In genomic region chr3:64238971-64239667, GRCh38 we compare ENCODE assay signal across 9 cellular contexts. TPM values are rescaled to one million over a fixed set of nuclear protein-coding genes. Genes with fewer than 3 reads are reported as not detected.
DNase-seq lines count a peak whose midpoint lies in the region; ATAC-seq, FAIRE-seq and TF ChIP-seq lines count a peak whose summit lies in the region.
"Had no signal": no experiment of that assay in that cellular context is flagged by ENCODE, and none has a peak within 500 bp of the region (broad histone marks: within the 10 kb centered on the region; RNA-seq: fewer than 3 reads in every experiment).

No MANE protein-coding gene starts in this region.

- no peak for FAIRE-seq in bronchial epithelial cell (lab: Jason Lieb, UNC)

- TF ChIP-seq POLR2A in transverse colon (IDR thresholded peaks at IDR 0.05), result no peak

- TF ChIP-seq CTCF in bronchial epithelial cell (IDR thresholded peaks at IDR 0.05; ENCODE audit: insufficient read depth, low read length, severe bottlenecking), result no peak
- no peak for TF ChIP-seq CTCF in transverse colon (IDR thresholded peaks at IDR 0.05)

- TF ChIP-seq EP300 in Ishikawa (IDR thresholded peaks at IDR 0.05; ENCODE audit: borderline replicate concordance) (peak; percentile 87), transverse colon (IDR thresholded peaks at IDR 0.05; ENCODE audit: low read depth) (no peak)

- DNase-seq in bronchial epithelial cell (ENCODE audit: low read depth), result peak; percentile 79
- DNase-seq in left colon, result peak; percentile 42 to 73
- peak; percentile 63 for DNase-seq in transverse colon
- no peak for DNase-seq in pons (ENCODE audit: low spot score)
- no peak for DNase-seq in OCI-M1 (lab: John Stamatoyannopoulos, UW)
- DNase-seq in activated CD8-positive, alpha-beta T cell treated with anti-CD3 and anti-CD28 coated beads, Interleukin-2, amount 10 ng/mL, durations not matched to agents 7 days and 5 days, result no peak
- no peak for DNase-seq in T-helper 2 cell
- DNase-seq: activated gamma-delta T cell treated with Interleukin-2 at 50 U/mL for 16 hours had no signal

- H3K4me3 ChIP-seq in bronchial epithelial cell (ENCODE audit: low read depth, low read length) (no peak overlapping the region), transverse colon (no peak overlapping the region)

- H3K27me3 ChIP-seq in bronchial epithelial cell (ENCODE audit: control insufficient read depth, insufficient read depth, low read length), result no peaks in the 10 kb centered on the region
- no peaks in the 10 kb centered on the region for H3K27me3 ChIP-seq in transverse colon

- no peak overlapping the region for H3K4me3 Mint-ChIP-seq in activated CD8-positive, alpha-beta T cell treated with anti-CD3 and anti-CD28 coated beads, Interleukin-2, amount 10 ng/mL, durations not matched to agents 7 days and 5 days

- CTCF ChIA-PET in activated CD8-positive, alpha-beta T cell treated with anti-CD3 and anti-CD28 coated beads, Interleukin-2, amount 10 ng/mL, durations not matched to agents 7 days and 5 days (lab: Charles Lee), result no interaction called here

- no peak for ATAC-seq in left colon
- ATAC-seq in activated CD8-positive, alpha-beta T cell treated with anti-CD3 and anti-CD28 coated beads, Interleukin-2, amount 10 ng/mL, durations not matched to agents 7 days and 5 days, result no peak

- in situ Hi-C loops in transverse colon (cut with MboI; ENCODE audit: low pct_ligation_motif_present in 1 of 4, low pct_unique_long_range_greater_than_20kb in 1 of 4, low sequenced_read_pairs in 3 of 4), result no loop called here

- H3K4me1 Mint-ChIP-seq in activated CD8-positive, alpha-beta T cell treated with anti-CD3 and anti-CD28 coated beads, Interleukin-2, amount 10 ng/mL, durations not matched to agents 7 days and 5 days (ENCODE audit: low read depth), result no peaks in the 10 kb centered on the region

- peaks cover 0 to 5% of the 10 kb centered on the region in 2 donors for H3K9me3 ChIP-seq in transverse colon

- POLR2A ChIA-PET in activated CD8-positive, alpha-beta T cell treated with anti-CD3 and anti-CD28 coated beads, Interleukin-2, amount 10 ng/mL, durations not matched to agents 7 days and 5 days (lab: Charles Lee), result no interaction called here

- H3K27me3 Mint-ChIP-seq in activated CD8-positive, alpha-beta T cell treated with anti-CD3 and anti-CD28 coated beads, Interleukin-2, amount 10 ng/mL, durations not matched to agents 7 days and 5 days (ENCODE audit: low read depth), result no peaks in the 10 kb centered on the region

- intact Hi-C loops in left colon (cut with DNase I, micrococcal nuclease) (no loop called here), transverse colon (cut with DNase I; ENCODE audit: low total_unique reads) (no loop called here)

- peaks cover 0 to 19% (median 4%) of the 10 kb centered on the region in 4 donors for H3K4me1 ChIP-seq in transverse colon

- H3K27ac Mint-ChIP-seq in activated CD8-positive, alpha-beta T cell treated with anti-CD3 and anti-CD28 coated beads, Interleukin-2, amount 10 ng/mL, durations not matched to agents 7 days and 5 days, result no peak overlapping the region

- whole genome bisulfite sequencing in transverse colon (ENCODE audit: low coverage in 1 of 2), 2 donors, result 36 to 63% methylated on average over 3 to 10 of the region's 12 CpGs

- H3K36me3 ChIP-seq in bronchial epithelial cell (ENCODE audit: control insufficient read depth, insufficient read depth, low read length) (no peaks in the 10 kb centered on the region), transverse colon (no peaks in the 10 kb centered on the region)

- no peak; the same call in 1 of the 2 replicates for TF ChIP-seq RAD21 in Ishikawa (IDR thresholded peaks at IDR 0.05; ENCODE audit: low read depth)

- H3K36me3 Mint-ChIP-seq in activated CD8-positive, alpha-beta T cell treated with anti-CD3 and anti-CD28 coated beads, Interleukin-2, amount 10 ng/mL, durations not matched to agents 7 days and 5 days (ENCODE audit: low read depth), result no peaks in the 10 kb centered on the region

- H3K9me3 Mint-ChIP-seq in activated CD8-positive, alpha-beta T cell treated with anti-CD3 and anti-CD28 coated beads, Interleukin-2, amount 10 ng/mL, durations not matched to agents 7 days and 5 days (ENCODE audit: insufficient read depth), result no peaks in the 10 kb centered on the region

- peak overlapping the region; percentile 61 to 84 (median 74) for H3K27ac ChIP-seq in transverse colon

TF ChIP-seq in Ishikawa, 13 proteins besides CTCF, POLR2A, EP300 and RAD21:
- TF ChIP-seq TAF1 (IDR thresholded peaks at IDR 0.05; ENCODE audit: low read depth) (no peak), FOXM1 (IDR thresholded peaks at IDR 0.05; ENCODE audit: borderline replicate concordance, low read depth) (peak; percentile 72; the same call in 1 of the 2 replicates), YY1 (IDR thresholded peaks at IDR 0.05; ENCODE audit: low read depth) (no peak), TCF12 (IDR thresholded peaks at IDR 0.05; ENCODE audit: low read depth) (peak; percentile 79), CREB1 (IDR thresholded peaks at IDR 0.05; ENCODE audit: low read depth) (no peak), ZBTB7A (IDR thresholded peaks at IDR 0.05; ENCODE audit: low read depth) (peak; percentile 89), NFIC (IDR thresholded peaks at IDR 0.05) (peak; percentile 63), MAX (IDR thresholded peaks at IDR 0.05) (peak; percentile 71), CEBPB (IDR thresholded peaks at IDR 0.05) (no peak), TEAD4 (IDR thresholded peaks at IDR 0.05) (peak; percentile 86)

RNA-seq across cellular contexts. Expression of gene PRICKLE2, which starts 13.9 kb away (rescaled TPM):
- total RNA-seq in bronchial epithelial cell (1.4 and 2.4 TPM in 2 replicates), left colon (10 to 100 TPM in 1 of 2 donors, 1 to 10 TPM in 1; 2.6 to 13.2 TPM), transverse colon (10 to 100 TPM in 3 of 4 donors, 1 to 10 TPM in 1; 8.5 to 38.4 (median 17.4) TPM)
- total RNA-seq in activated CD8-positive, alpha-beta T cell treated with anti-CD3 and anti-CD28 coated beads, Interleukin-2, amount 10 ng/mL, durations not matched to agents 7 days and 5 days, result not detected

Comparison
In these comparisons a context has a peak if more than half of its experiments do, and no peak if none do; other contexts are left out.
1. DNase-seq: peak in bronchial epithelial cell (single experiment), left colon (2 of 2) and transverse colon (single experiment); none in pons (single experiment), OCI-M1 (single experiment), activated CD8-positive, alpha-beta T cell treated with anti-CD3 and anti-CD28 coated beads, Interleukin-2, amount 10 ng/mL, durations not matched to agents 7 days and 5 days (single experiment) and T-helper 2 cell (0 of 5).